ENCODE assay signal across 1 cellular context in the genomic region with DNA sequence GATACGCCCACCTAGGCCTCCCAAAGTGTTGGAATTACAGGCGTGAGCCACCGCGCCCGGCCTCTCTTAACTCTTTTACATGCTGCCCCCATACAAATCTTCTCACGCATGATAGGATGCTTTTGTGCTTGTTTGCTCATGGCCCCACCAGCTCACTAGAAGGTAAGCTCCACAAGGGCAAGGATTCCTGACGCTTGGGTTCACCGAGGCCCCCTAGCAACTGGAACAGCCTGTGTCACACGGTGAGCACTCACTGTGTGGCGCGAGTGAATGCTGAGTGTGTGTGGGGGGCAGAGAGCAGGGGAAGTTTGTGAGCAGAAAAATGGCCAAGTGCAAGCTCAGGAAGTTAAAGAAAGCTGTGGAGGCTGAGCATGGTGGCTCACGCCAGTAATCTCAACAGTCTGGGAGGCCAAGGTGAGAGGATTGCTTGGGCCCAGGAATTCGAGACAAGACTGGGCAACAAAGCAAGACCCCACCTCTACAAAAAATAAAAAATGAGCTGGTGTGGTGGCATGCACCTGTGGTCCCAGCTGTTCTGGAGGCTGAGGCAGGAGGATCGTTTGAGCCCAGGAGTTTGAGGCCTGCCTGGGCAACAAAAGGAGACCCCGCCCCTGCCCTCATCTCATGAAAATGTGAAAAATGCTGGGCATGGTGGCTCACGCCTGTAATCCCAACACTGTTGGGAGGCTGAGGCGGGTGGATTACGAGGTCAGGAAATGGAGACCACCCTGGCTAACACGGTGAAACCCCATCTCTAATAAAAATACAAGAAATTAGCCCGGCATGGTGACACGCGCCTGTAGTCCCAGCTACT.
TF ChIP-seq lines count a peak whose summit lies in the region.

No MANE protein-coding gene starts in this region.

TF ChIP-seq in GM12878, 131 proteins besides CTCF, POLR2A, EP300 and RAD21:
- TF ChIP-seq PAX8 (IDR thresholded peaks at IDR 0.05): no peak
- TF ChIP-seq, protein P1, sequence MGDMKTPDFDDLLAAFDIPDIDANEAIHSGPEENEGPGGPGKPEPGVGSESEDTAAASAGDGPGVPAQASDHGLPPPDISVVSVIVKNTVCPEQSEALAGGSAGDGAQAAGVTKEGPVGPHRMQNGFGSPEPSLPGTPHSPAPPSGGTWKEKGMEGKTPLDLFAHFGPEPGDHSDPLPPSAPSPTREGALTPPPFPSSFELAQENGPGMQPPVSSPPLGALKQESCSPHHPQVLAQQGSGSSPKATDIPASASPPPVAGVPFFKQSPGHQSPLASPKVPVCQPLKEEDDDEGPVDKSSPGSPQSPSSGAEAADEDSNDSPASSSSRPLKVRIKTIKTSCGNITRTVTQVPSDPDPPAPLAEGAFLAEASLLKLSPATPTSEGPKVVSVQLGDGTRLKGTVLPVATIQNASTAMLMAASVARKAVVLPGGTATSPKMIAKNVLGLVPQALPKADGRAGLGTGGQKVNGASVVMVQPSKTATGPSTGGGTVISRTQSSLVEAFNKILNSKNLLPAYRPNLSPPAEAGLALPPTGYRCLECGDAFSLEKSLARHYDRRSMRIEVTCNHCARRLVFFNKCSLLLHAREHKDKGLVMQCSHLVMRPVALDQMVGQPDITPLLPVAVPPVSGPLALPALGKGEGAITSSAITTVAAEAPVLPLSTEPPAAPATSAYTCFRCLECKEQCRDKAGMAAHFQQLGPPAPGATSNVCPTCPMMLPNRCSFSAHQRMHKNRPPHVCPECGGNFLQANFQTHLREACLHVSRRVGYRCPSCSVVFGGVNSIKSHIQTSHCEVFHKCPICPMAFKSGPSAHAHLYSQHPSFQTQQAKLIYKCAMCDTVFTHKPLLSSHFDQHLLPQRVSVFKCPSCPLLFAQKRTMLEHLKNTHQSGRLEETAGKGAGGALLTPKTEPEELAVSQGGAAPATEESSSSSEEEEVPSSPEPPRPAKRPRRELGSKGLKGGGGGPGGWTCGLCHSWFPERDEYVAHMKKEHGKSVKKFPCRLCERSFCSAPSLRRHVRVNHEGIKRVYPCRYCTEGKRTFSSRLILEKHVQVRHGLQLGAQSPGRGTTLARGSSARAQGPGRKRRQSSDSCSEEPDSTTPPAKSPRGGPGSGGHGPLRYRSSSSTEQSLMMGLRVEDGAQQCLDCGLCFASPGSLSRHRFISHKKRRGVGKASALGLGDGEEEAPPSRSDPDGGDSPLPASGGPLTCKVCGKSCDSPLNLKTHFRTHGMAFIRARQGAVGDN (IDR thresholded peaks at IDR 0.05): no peak
- TF ChIP-seq EGR1 (IDR thresholded peaks at IDR 0.05; ENCODE audit: borderline replicate concordance in 1 of 2, low read depth in 2 of 2, low read length in 2 of 2): no peak
- no peak for TF ChIP-seq CHD4 (IDR thresholded peaks at IDR 0.05)
- TF ChIP-seq KDM1A (IDR thresholded peaks at IDR 0.05; ENCODE audit: borderline replicate concordance): no peak
- TF ChIP-seq, protein P2, sequence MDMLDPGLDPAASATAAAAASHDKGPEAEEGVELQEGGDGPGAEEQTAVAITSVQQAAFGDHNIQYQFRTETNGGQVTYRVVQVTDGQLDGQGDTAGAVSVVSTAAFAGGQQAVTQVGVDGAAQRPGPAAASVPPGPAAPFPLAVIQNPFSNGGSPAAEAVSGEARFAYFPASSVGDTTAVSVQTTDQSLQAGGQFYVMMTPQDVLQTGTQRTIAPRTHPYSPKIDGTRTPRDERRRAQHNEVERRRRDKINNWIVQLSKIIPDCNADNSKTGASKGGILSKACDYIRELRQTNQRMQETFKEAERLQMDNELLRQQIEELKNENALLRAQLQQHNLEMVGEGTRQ (IDR thresholded peaks at IDR 0.05; ENCODE audit: borderline replicate concordance, low read depth, low read length): no peak
- TF ChIP-seq, protein P3, sequence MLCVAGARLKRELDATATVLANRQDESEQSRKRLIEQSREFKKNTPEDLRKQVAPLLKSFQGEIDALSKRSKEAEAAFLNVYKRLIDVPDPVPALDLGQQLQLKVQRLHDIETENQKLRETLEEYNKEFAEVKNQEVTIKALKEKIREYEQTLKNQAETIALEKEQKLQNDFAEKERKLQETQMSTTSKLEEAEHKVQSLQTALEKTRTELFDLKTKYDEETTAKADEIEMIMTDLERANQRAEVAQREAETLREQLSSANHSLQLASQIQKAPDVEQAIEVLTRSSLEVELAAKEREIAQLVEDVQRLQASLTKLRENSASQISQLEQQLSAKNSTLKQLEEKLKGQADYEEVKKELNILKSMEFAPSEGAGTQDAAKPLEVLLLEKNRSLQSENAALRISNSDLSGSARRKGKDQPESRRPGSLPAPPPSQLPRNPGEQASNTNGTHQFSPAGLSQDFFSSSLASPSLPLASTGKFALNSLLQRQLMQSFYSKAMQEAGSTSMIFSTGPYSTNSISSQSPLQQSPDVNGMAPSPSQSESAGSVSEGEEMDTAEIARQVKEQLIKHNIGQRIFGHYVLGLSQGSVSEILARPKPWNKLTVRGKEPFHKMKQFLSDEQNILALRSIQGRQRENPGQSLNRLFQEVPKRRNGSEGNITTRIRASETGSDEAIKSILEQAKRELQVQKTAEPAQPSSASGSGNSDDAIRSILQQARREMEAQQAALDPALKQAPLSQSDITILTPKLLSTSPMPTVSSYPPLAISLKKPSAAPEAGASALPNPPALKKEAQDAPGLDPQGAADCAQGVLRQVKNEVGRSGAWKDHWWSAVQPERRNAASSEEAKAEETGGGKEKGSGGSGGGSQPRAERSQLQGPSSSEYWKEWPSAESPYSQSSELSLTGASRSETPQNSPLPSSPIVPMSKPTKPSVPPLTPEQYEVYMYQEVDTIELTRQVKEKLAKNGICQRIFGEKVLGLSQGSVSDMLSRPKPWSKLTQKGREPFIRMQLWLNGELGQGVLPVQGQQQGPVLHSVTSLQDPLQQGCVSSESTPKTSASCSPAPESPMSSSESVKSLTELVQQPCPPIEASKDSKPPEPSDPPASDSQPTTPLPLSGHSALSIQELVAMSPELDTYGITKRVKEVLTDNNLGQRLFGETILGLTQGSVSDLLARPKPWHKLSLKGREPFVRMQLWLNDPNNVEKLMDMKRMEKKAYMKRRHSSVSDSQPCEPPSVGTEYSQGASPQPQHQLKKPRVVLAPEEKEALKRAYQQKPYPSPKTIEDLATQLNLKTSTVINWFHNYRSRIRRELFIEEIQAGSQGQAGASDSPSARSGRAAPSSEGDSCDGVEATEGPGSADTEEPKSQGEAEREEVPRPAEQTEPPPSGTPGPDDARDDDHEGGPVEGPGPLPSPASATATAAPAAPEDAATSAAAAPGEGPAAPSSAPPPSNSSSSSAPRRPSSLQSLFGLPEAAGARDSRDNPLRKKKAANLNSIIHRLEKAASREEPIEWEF (IDR thresholded peaks at IDR 0.05; ENCODE audit: insufficient replicate concordance, low read depth, low read length): no peak
- TF ChIP-seq, protein P4, sequence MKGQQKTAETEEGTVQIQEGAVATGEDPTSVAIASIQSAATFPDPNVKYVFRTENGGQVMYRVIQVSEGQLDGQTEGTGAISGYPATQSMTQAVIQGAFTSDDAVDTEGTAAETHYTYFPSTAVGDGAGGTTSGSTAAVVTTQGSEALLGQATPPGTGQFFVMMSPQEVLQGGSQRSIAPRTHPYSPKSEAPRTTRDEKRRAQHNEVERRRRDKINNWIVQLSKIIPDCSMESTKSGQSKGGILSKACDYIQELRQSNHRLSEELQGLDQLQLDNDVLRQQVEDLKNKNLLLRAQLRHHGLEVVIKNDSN (IDR thresholded peaks at IDR 0.05; ENCODE audit: borderline replicate concordance, extremely low read length, insufficient read depth, low read depth, low read length): no peak
- TF ChIP-seq STAT3 (IDR thresholded peaks at IDR 0.05; ENCODE audit: low read depth, low read length): no peak
- no peak for TF ChIP-seq ZSCAN29 (IDR thresholded peaks at IDR 0.05)
- no peak for TF ChIP-seq SUPT20H (IDR thresholded peaks at IDR 0.05; ENCODE audit: borderline replicate concordance, control insufficient read depth, low read depth, low read length)
- TF ChIP-seq SIN3A (IDR thresholded peaks at IDR 0.05; ENCODE audit: low read depth, low read length): no peak
- no peak for TF ChIP-seq SMC3 (IDR thresholded peaks at IDR 0.05; ENCODE audit: borderline replicate concordance, low read length)
- no peak for TF ChIP-seq WRNIP1 (IDR thresholded peaks at IDR 0.05; ENCODE audit: borderline replicate concordance, low read depth, low read length)
- TF ChIP-seq, protein P5, sequence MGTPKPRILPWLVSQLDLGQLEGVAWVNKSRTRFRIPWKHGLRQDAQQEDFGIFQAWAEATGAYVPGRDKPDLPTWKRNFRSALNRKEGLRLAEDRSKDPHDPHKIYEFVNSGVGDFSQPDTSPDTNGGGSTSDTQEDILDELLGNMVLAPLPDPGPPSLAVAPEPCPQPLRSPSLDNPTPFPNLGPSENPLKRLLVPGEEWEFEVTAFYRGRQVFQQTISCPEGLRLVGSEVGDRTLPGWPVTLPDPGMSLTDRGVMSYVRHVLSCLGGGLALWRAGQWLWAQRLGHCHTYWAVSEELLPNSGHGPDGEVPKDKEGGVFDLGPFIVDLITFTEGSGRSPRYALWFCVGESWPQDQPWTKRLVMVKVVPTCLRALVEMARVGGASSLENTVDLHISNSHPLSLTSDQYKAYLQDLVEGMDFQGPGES (IDR thresholded peaks at IDR 0.05): no peak
- TF ChIP-seq, protein P6, sequence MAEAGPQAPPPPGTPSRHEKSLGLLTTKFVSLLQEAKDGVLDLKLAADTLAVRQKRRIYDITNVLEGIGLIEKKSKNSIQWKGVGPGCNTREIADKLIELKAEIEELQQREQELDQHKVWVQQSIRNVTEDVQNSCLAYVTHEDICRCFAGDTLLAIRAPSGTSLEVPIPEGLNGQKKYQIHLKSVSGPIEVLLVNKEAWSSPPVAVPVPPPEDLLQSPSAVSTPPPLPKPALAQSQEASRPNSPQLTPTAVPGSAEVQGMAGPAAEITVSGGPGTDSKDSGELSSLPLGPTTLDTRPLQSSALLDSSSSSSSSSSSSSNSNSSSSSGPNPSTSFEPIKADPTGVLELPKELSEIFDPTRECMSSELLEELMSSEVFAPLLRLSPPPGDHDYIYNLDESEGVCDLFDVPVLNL (IDR thresholded peaks at IDR 0.05; ENCODE audit: low read depth, low read length): no peak
- TF ChIP-seq NFXL1 (IDR thresholded peaks at IDR 0.05; ENCODE audit: borderline replicate concordance): no peak
- no peak for TF ChIP-seq IRF4 (IDR thresholded peaks at IDR 0.05; ENCODE audit: low read depth, low read length)
- no peak for TF ChIP-seq HCFC1 (IDR thresholded peaks at IDR 0.05; ENCODE audit: low read length)
